ENCODE assay signal across 18 cellular contexts in the genomic region with DNA sequence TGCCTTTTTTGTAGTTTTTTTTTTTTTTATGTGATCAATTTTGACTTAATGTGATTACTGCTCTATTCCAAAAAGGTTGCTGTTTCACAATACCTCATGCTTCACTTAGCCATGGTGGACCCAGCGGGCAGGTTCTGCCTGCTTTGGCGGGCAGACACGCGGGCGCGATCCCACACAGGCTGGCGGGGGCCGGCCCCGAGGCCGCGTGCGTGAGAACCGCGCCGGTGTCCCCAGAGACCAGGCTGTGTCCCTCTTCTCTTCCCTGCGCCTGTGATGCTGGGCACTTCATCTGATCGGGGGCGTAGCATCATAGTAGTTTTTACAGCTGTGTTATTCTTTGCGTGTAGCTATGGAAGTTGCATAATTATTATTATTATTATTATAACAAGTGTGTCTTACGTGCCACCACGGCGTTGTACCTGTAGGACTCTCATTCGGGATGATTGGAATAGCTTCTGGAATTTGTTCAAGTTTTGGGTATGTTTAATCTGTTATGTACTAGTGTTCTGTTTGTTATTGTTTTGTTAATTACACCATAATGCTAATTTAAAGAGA. TPM values are rescaled to one million over a fixed set of nuclear protein-coding genes. Genes with fewer than 3 reads are reported as not detected.
DNase-seq lines count a peak whose midpoint lies in the region; ATAC-seq and TF ChIP-seq lines count a peak whose summit lies in the region.
"Had no signal": no experiment of that assay in that cellular context is flagged by ENCODE, and none has a peak within 500 bp of the region (broad histone marks: within the 10 kb centered on the region; RNA-seq: fewer than 3 reads in every experiment).

No MANE protein-coding gene starts in this region.

- TF ChIP-seq CTCF in natural killer cell (IDR thresholded peaks at IDR 0.05), result no peak
- TF ChIP-seq CTCF in mesothelial cell of epicardium (IDR thresholded peaks at IDR 0.05; ENCODE audit: unreplicated experiment), result no peak
- no peak for TF ChIP-seq CTCF in glutamatergic neuron (IDR thresholded peaks at IDR 0.05; ENCODE audit: partially characterized antibody, unreplicated experiment)

- no peak for ATAC-seq in natural killer cell treated with Interleukin-12 subunit alpha and Interleukin-12 subunit beta and Interleukin-15 and Interleukin-18, amount 100 ng/mL, for 72 hours
- ATAC-seq in natural killer cell, result no peak
- ATAC-seq: CD8-positive, alpha-beta T cell; SK-N-SH treated with all-trans-retinoic acid at 6 μM for 48 hours had no signal

- POLR2A ChIA-PET in HEK293T (lab: Yijun Ruan, JAX), result interaction anchor here (1.3 kb wide), 1 partner anchor 12 kb away, joined by 3 read pairs; a partner anchor contains a TSS

- no peak overlapping the region for H3K27ac Mint-ChIP-seq in natural killer cell treated with Interleukin-12 subunit alpha and Interleukin-12 subunit beta and Interleukin-15 and Interleukin-18, amount 100 ng/mL, for 72 hours
- H3K27ac Mint-ChIP-seq in natural killer cell (no peak overlapping the region), mesothelial cell of epicardium (peak overlapping the region; percentile 60), glutamatergic neuron (ENCODE audit: unreplicated experiment) (no peak overlapping the region)
- H3K27ac Mint-ChIP-seq: CD8-positive, alpha-beta T cell had no signal

- H3K27ac ChIP-seq in SK-N-MC, result peak overlapping the region; percentile 98

- no peaks in the 10 kb centered on the region for H3K4me1 Mint-ChIP-seq in natural killer cell treated with Interleukin-12 subunit alpha and Interleukin-12 subunit beta and Interleukin-15 and Interleukin-18, amount 100 ng/mL, for 72 hours (ENCODE audit: low read depth in 2 of 2)
- no peaks in the 10 kb centered on the region for H3K4me1 Mint-ChIP-seq in natural killer cell
- H3K4me1 Mint-ChIP-seq in mesothelial cell of epicardium, result peaks cover 19% of the 10 kb centered on the region
- H3K4me1 Mint-ChIP-seq in glutamatergic neuron (ENCODE audit: low read depth, unreplicated experiment), result no peaks in the 10 kb centered on the region

- H3K4me3 ChIP-seq in SK-N-MC, result no peak overlapping the region
- H3K4me3 ChIP-seq: MG63 had no signal

- no peaks in the 10 kb centered on the region for H3K9me3 ChIP-seq in SK-N-MC (ENCODE audit: low read depth, low read length)
- H3K9me3 ChIP-seq: MG63 had no signal

- intact Hi-C loops in natural killer cell (cut with micrococcal nuclease), result no loop called here

- H3K27me3 Mint-ChIP-seq in natural killer cell treated with Interleukin-12 subunit alpha and Interleukin-12 subunit beta and Interleukin-15 and Interleukin-18, amount 100 ng/mL, for 72 hours, result no peaks in the 10 kb centered on the region
- H3K27me3 Mint-ChIP-seq in natural killer cell (ENCODE audit: low read depth in 2 of 2) (no peaks in the 10 kb centered on the region), mesothelial cell of epicardium (ENCODE audit: low read depth) (no peaks in the 10 kb centered on the region), glutamatergic neuron (ENCODE audit: unreplicated experiment) (peaks cover 9% of the 10 kb centered on the region)

- DNase-seq in natural killer cell treated with Interleukin-12 subunit alpha and Interleukin-12 subunit beta and Interleukin-15 and Interleukin-18, amount 100 ng/mL, for 72 hours (ENCODE audit: low spot score), result peak; percentile 54
- DNase-seq in natural killer cell (no peak), SK-N-MC (ENCODE audit: low read depth, low spot score) (no peak), mesothelial cell of epicardium (ENCODE audit: low spot score in 2 of 2, unreplicated experiment in 2 of 2) (no peak), ureter (ENCODE audit: low spot score) (no peak), HEK293T (ENCODE audit: extremely low spot score) (no peak), glutamatergic neuron (no peak), NCI-H69 (lab: John Stamatoyannopoulos, UW) (no peak)
- DNase-seq: ACHN; AML-193; CD8-positive, alpha-beta T cell; GOT3; MG63; NCI-H1105; NCI-H1694; NCI-H2227 treated with DMSO at 0.1 percent for 48 hours; NCI-H524 had no signal

- no peak overlapping the region for H3K4me3 Mint-ChIP-seq in natural killer cell treated with Interleukin-12 subunit alpha and Interleukin-12 subunit beta and Interleukin-15 and Interleukin-18, amount 100 ng/mL, for 72 hours
- H3K4me3 Mint-ChIP-seq in natural killer cell, result no peak overlapping the region
- H3K4me3 Mint-ChIP-seq in mesothelial cell of epicardium, result no peak overlapping the region
- H3K4me3 Mint-ChIP-seq in glutamatergic neuron (ENCODE audit: unreplicated experiment), result no peak overlapping the region
- H3K4me3 Mint-ChIP-seq: CD8-positive, alpha-beta T cell had no signal

- no peaks in the 10 kb centered on the region for H3K9me3 Mint-ChIP-seq in natural killer cell treated with Interleukin-12 subunit alpha and Interleukin-12 subunit beta and Interleukin-15 and Interleukin-18, amount 100 ng/mL, for 72 hours
- H3K9me3 Mint-ChIP-seq in natural killer cell (no peaks in the 10 kb centered on the region), mesothelial cell of epicardium (no peaks in the 10 kb centered on the region), glutamatergic neuron (ENCODE audit: unreplicated experiment) (peaks cover 2% of the 10 kb centered on the region)
- H3K9me3 Mint-ChIP-seq: CD8-positive, alpha-beta T cell had no signal

- H3K36me3 Mint-ChIP-seq in natural killer cell treated with Interleukin-12 subunit alpha and Interleukin-12 subunit beta and Interleukin-15 and Interleukin-18, amount 100 ng/mL, for 72 hours, result no peaks in the 10 kb centered on the region
- no peaks in the 10 kb centered on the region for H3K36me3 Mint-ChIP-seq in natural killer cell
- peaks cover 17% of the 10 kb centered on the region for H3K36me3 Mint-ChIP-seq in mesothelial cell of epicardium
- no peaks in the 10 kb centered on the region for H3K36me3 Mint-ChIP-seq in glutamatergic neuron (ENCODE audit: unreplicated experiment)

- H3K9ac ChIP-seq in SK-N-MC (ENCODE audit: insufficient read length), result no peak overlapping the region

- H3K36me3 ChIP-seq in SK-N-MC (ENCODE audit: insufficient read depth, low read length), result peaks cover 58% of the 10 kb centered on the region

- CTCF ChIA-PET in HEK293T (lab: Yijun Ruan, JAX), result no interaction called here

TF ChIP-seq in HEK293T, 16 proteins besides CTCF, POLR2A, EP300 and RAD21:
- TF ChIP-seq ELF4 (IDR thresholded peaks at IDR 0.05), result no peak
- TF ChIP-seq SP1 (IDR thresholded peaks at IDR 0.05), result no peak
- TF ChIP-seq FOXK2 (IDR thresholded peaks at IDR 0.05), result no peak
- TF ChIP-seq ARNT (IDR thresholded peaks at IDR 0.05), result no peak
- no peak for TF ChIP-seq ZNF384 (IDR thresholded peaks at IDR 0.05)

RNA-seq across cellular contexts. Expression of a gene that starts 12.5 kb away (rescaled TPM):
- under 1 TPM in 1 of 2 donors, not detected in 1; 0.67 TPM for total RNA-seq in natural killer cell treated with Interleukin-12 subunit alpha and Interleukin-12 subunit beta and Interleukin-15 and Interleukin-18, amount 100 ng/mL, for 72 hours
- total RNA-seq in natural killer cell, result 1 to 10 TPM; 1.4 to 2.3 (median 2.3) TPM
- total RNA-seq in mesothelial cell of epicardium, result 215 to 224 TPM (median 217 TPM) in 3 replicates
- 203 TPM for total RNA-seq in ureter
- total RNA-seq in glutamatergic neuron (ENCODE audit: unreplicated experiment), result 36.1 TPM

RNA-seq across cellular contexts. Expression of a gene that starts 21.7 kb away (rescaled TPM):
- total RNA-seq in natural killer cell treated with Interleukin-12 subunit alpha and Interleukin-12 subunit beta and Interleukin-15 and Interleukin-18, amount 100 ng/mL, for 72 hours, result 10 to 100 TPM; 23.4 to 37.7 TPM
- total RNA-seq in natural killer cell, result 10 to 100 TPM; 23.2 to 33.5 (median 25.3) TPM
- 30.0 to 35.8 TPM (median 31.6 TPM) in 3 replicates for total RNA-seq in mesothelial cell of epicardium
- total RNA-seq in ureter, result 42.1 TPM
- 38.1 TPM for total RNA-seq in glutamatergic neuron (ENCODE audit: unreplicated experiment)

RNA-seq across cellular contexts. Expression of a gene that starts 50.3 kb away (rescaled TPM):
- total RNA-seq in natural killer cell treated with Interleukin-12 subunit alpha and Interleukin-12 subunit beta and Interleukin-15 and Interleukin-18, amount 100 ng/mL, for 72 hours, result not detected
- not detected for total RNA-seq in natural killer cell
- total RNA-seq in mesothelial cell of epicardium, result not detected in 3 replicates
- not detected for total RNA-seq in ureter
- total RNA-seq in glutamatergic neuron (ENCODE audit: unreplicated experiment), result 5.1 TPM
- total RNA-seq: CD8-positive, alpha-beta T cell had no signal

Comparison
In these comparisons a context has a peak if more than half of its experiments do, and no peak if none do; other contexts are left out.
1. RNA of a gene that starts 12.5 kb away (total RNA-seq): 215 to 224 TPM in mesothelial cell of epicardium, 203 TPM in ureter (single experiment) and 36.1 TPM in glutamatergic neuron (single experiment); 1.4 to 2.3 TPM in natural killer cell and 0.67 TPM in natural killer cell treated with Interleukin-12 subunit alpha and Interleukin-12 subunit beta and Interleukin-15 and Interleukin-18, amount 100 ng/mL, for 72 hours; every median in the first group is over 10 times any median in the second.